Comparison of ENCODE assay signal across 1 cellular context in genomic region chr17:75151893-75152292, GRCh38.
A peak's percentile ranks its signal among the peaks of the same experiment; 100 is the strongest.
TF ChIP-seq lines count a peak whose summit lies in the region.

No MANE protein-coding gene starts in this region.

TF ChIP-seq in K562, 482 proteins besides CTCF, POLR2A, EP300 and RAD21:
- TF ChIP-seq ATF3 (IDR thresholded peaks at IDR 0.05) (peak; percentile 95), ATF3 (CRISPR knock-in tag; conservative IDR thresholded peaks at IDR 0.05) (no peak), ATF7 (IDR thresholded peaks at IDR 0.05) (peak; percentile 97), CEBPG (CRISPR knock-in tag; IDR thresholded peaks at IDR 0.05) (peak; percentile 58; the same call in 1 of the 2 replicates), CEBPG (tag; conservative IDR thresholded peaks at IDR 0.05 in 1 of 2, IDR thresholded peaks at IDR 0.05 in 1 of 2) (no peak), CUX1 (CRISPR knock-in tag; IDR thresholded peaks at IDR 0.05) (no peak), CREM (IDR thresholded peaks at IDR 0.05; ENCODE audit: low read depth) (peak; percentile 73), DPF2 (IDR thresholded peaks at IDR 0.05) (peak; percentile 23; the same call in 1 of the 2 replicates), JUND (IDR thresholded peaks at IDR 0.05; ENCODE audit: borderline replicate concordance, low read depth, low read length) (peak; percentile 81), JUND (tag; IDR thresholded peaks at IDR 0.05; ENCODE audit: borderline replicate concordance, low read depth, low read length) (peak; percentile 69; the same call in 1 of the 3 replicates), TCF15 (CRISPR knock-in tag; IDR thresholded peaks at IDR 0.05) (no peak), JUN (IDR thresholded peaks at IDR 0.05; ENCODE audit: borderline replicate concordance, low read depth, low read length) (peak; percentile 66), JUN (CRISPR knock-in tag; IDR thresholded peaks at IDR 0.05; ENCODE audit: borderline replicate concordance) (no peak), ATF1 (CRISPR knock-in tag; IDR thresholded peaks at IDR 0.05) (no peak), ATF1 (tag; IDR thresholded peaks at IDR 0.05) (peak; percentile 65), HMBOX1 (IDR thresholded peaks at IDR 0.05) (peak; percentile 65; the same call in 1 of the 2 replicates), ZNF639 (CRISPR knock-in tag; conservative IDR thresholded peaks at IDR 0.05 in 1 of 2, IDR thresholded peaks at IDR 0.05 in 1 of 2) (no peak)
